ENCODE assay signal across 8 cellular contexts in genomic region chr1:146386851-146387749, GRCh38.
DNase-seq lines count a peak whose midpoint lies in the region; ATAC-seq and TF ChIP-seq lines count a peak whose summit lies in the region.
"Not testable (repeated sequence)": the region's sequence is repeated elsewhere in the genome, so short reads cannot be mapped to it uniquely, and the experiment has no call there.

No MANE protein-coding gene starts in this region.

- H3K4me1 Mint-ChIP-seq in activated CD4-positive, alpha-beta T cell treated with anti-CD3 and anti-CD28 coated beads, Interleukin-2, amount 10 ng/mL, durations not matched to agents 24 days and 14 days: peaks cover 10% of the 10 kb centered on the region

- not testable (repeated sequence) for TF ChIP-seq CTCF in left lung (IDR thresholded peaks at IDR 0.05)

- H3K4me3 ChIP-seq in left lung: peak overlapping the region; percentile 29 to 38

- peak overlapping the region; percentile 92 for H3K4me3 Mint-ChIP-seq in activated CD4-positive, alpha-beta T cell treated with anti-CD3 and anti-CD28 coated beads, Interleukin-2, amount 10 ng/mL, durations not matched to agents 24 days and 14 days

- intact Hi-C loops in activated CD4-positive, alpha-beta T cell treated with anti-CD3 and anti-CD28 coated beads, Interleukin-2, amount 10 ng/mL, durations not matched to agents 24 days and 14 days (cut with micrococcal nuclease); left lung (cut with DNase I): not testable (repeated sequence)

- H3K27ac Mint-ChIP-seq in activated CD4-positive, alpha-beta T cell treated with anti-CD3 and anti-CD28 coated beads, Interleukin-2, amount 10 ng/mL, durations not matched to agents 24 days and 14 days: peak overlapping the region; percentile 100

- not testable (repeated sequence) for H3K4me1 ChIP-seq in left lung

- H3K9me3 ChIP-seq in left lung: not testable (repeated sequence)

- DNase-seq in COLO829 (ENCODE audit: low spot score) (peak; percentile 80), NCI-H526 treated with DMSO at 0.1 percent for 48 hours (lab: John Stamatoyannopoulos, UW) (peak; percentile 99), dermis microvascular lymphatic vessel endothelial cell (ENCODE audit: low read depth in 2 of 2) (peak; percentile 81), left lung (peak; percentile 52 to 82)
- peak; percentile 86 for DNase-seq in activated CD4-positive, alpha-beta T cell treated with anti-CD3 and anti-CD28 coated beads, Interleukin-2, amount 10 ng/mL, durations not matched to agents 24 days and 14 days
- DNase-seq in stimulated activated CD4-positive, alpha-beta T cell treated with anti-CD3 and anti-CD28 coated beads, Interleukin-2, amount 100 ng/mL, for 24 hours: peak; percentile 69 to 86

- not testable (repeated sequence) for H3K27me3 Mint-ChIP-seq in activated CD4-positive, alpha-beta T cell treated with anti-CD3 and anti-CD28 coated beads, Interleukin-2, amount 10 ng/mL, durations not matched to agents 24 days and 14 days

- not testable (repeated sequence) for H3K9me3 Mint-ChIP-seq in activated CD4-positive, alpha-beta T cell treated with anti-CD3 and anti-CD28 coated beads, Interleukin-2, amount 10 ng/mL, durations not matched to agents 24 days and 14 days

- H3K27ac ChIP-seq in left lung: peak overlapping the region; percentile 91 to 93

- H3K27me3 ChIP-seq in left lung: not testable (repeated sequence)

- not testable (repeated sequence) for H3K36me3 ChIP-seq in left lung

- not testable (repeated sequence) for H3K36me3 Mint-ChIP-seq in activated CD4-positive, alpha-beta T cell treated with anti-CD3 and anti-CD28 coated beads, Interleukin-2, amount 10 ng/mL, durations not matched to agents 24 days and 14 days (ENCODE audit: low read depth)

- peak; percentile 98 for ATAC-seq in GM19463 (IDR thresholded peaks at IDR 0.05; ENCODE audit: unreplicated experiment)
- ATAC-seq in HG03565 (IDR thresholded peaks at IDR 0.05; ENCODE audit: unreplicated experiment): peak; percentile 81
- ATAC-seq in left lung: peak; percentile 98

Comparison
In these comparisons a context has a peak if more than half of its experiments do, and no peak if none do; other contexts are left out.
1. Peak in every context shown above with its lines: DNase-seq, ATAC-seq, H3K4me3 ChIP-seq and H3K27ac ChIP-seq.